In the genomic region with DNA sequence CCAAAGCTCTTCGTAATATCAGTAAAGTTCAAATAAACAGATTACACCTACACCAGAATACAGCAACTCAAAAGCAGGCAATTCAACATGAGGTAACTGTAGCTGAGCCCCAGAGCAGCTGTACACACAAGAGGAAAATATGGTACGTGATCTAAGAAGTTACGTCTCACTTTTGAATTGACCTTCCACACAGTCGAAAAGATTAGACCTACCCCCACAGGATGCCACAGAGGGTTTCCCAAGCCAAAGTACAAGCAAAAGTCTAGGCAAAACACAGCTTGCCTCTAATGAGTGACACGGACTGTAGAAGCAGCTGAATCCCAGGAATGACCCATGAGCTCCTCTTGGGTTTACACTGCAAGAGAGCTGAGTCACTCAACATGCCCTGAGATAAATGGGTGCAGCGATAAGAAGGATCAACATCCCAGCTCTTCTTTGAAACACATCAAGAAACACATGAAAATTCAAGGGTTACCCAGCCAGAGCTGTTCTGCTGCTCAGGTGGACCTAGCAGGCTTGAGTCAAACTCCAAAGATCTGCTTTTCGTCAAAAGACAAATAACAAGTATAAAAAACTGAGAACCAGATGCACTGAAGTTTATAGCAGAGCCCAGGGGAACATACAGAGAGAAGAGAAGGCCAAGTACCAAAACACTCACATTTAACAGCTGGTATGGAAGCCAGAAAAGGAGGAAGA, we compare ENCODE assay signal across 1 cellular context.
TF ChIP-seq lines count a peak whose summit lies in the region.

No MANE protein-coding gene starts in this region.

TF ChIP-seq in K562, 482 proteins besides CTCF, POLR2A, EP300 and RAD21 (continued from another document and continues in another):
- TF ChIP-seq, protein P1, sequence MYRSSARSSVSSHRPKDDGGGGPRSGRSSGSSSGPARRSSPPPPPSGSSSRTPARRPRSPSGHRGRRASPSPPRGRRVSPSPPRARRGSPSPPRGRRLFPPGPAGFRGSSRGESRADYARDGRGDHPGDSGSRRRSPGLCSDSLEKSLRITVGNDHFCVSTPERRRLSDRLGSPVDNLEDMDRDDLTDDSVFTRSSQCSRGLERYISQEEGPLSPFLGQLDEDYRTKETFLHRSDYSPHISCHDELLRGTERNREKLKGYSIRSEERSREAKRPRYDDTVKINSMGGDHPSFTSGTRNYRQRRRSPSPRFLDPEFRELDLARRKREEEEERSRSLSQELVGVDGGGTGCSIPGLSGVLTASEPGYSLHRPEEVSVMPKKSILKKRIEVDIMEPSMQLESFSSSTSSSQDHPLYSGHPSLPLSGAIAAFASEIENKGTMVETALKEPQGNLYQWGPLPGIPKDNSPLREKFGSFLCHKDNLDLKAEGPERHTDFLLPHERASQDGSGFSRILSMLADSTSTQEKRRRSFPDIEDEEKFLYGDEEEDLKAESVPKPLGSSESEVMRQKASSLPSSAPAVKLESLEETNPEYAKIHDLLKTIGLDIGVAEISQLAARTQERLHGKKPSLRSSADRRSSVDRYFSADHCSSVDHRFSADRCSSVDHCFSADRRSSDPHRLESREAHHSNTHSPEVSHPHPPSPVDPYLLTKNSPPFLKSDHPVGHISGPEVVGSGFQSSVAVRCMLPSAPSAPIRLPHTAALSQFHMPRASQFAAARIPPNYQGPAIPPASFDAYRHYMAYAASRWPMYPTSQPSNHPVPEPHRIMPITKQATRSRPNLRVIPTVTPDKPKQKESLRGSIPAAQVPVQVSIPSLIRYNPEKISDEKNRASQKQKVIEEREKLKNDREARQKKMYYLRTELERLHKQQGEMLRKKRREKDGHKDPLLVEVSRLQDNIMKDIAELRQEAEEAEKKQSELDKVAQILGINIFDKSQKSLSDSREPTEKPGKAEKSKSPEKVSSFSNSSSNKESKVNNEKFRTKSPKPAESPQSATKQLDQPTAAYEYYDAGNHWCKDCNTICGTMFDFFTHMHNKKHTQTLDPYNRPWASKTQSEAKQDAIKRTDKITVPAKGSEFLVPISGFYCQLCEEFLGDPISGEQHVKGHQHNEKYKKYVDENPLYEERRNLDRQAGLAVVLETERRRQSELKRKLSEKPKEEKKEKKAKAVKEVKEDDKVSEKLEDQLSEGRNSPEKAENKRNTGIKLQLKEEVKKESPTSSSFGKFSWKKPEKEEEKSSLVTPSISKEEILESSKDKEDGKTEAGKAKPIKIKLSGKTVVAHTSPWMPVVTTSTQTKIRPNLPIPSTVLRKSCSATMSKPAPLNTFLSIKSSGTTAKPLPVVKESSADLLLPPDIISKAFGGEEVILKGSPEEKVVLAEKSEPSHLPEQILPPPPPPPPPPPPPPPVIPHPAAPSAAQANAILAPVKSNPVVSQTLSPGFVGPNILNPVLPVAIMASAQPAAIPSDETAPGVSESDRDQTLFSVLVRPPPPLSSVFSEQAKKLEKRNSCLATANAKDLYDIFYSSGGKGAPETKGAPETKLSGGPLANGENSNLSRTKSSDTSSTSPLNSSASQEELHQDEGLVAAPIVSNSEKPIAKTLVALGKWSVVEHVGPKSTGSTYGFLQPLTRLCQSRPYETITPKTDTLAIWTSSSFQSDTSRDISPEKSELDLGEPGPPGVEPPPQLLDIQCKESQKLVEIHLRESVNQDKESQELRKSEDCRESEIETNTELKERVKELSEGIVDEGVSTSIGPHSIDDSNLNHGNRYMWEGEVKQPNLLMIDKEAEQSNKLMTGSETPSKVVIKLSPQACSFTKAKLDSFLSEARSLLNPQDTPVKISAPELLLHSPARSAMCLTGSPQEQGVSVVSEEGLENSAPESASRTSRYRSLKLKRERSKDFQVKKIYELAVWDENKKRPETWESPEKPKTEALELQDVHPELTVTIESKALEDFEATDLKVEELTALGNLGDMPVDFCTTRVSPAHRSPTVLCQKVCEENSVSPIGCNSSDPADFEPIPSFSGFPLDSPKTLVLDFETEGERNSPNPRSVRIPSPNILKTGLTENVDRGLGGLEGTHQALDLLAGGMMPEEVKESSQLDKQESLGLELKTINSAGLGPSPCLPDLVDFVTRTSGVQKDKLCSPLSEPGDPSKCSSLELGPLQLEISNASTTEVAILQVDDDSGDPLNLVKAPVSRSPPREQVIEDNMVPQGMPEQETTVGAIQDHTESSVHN (IDR thresholded peaks at IDR 0.05; ENCODE audit: borderline replicate concordance in 1 of 2, low read depth in 1 of 2) = 0 out of 4 replicates have a peak, but pooled peaks of 1 of the 2 experiments have one; percentile 19
- TF ChIP-seq, protein P2, sequence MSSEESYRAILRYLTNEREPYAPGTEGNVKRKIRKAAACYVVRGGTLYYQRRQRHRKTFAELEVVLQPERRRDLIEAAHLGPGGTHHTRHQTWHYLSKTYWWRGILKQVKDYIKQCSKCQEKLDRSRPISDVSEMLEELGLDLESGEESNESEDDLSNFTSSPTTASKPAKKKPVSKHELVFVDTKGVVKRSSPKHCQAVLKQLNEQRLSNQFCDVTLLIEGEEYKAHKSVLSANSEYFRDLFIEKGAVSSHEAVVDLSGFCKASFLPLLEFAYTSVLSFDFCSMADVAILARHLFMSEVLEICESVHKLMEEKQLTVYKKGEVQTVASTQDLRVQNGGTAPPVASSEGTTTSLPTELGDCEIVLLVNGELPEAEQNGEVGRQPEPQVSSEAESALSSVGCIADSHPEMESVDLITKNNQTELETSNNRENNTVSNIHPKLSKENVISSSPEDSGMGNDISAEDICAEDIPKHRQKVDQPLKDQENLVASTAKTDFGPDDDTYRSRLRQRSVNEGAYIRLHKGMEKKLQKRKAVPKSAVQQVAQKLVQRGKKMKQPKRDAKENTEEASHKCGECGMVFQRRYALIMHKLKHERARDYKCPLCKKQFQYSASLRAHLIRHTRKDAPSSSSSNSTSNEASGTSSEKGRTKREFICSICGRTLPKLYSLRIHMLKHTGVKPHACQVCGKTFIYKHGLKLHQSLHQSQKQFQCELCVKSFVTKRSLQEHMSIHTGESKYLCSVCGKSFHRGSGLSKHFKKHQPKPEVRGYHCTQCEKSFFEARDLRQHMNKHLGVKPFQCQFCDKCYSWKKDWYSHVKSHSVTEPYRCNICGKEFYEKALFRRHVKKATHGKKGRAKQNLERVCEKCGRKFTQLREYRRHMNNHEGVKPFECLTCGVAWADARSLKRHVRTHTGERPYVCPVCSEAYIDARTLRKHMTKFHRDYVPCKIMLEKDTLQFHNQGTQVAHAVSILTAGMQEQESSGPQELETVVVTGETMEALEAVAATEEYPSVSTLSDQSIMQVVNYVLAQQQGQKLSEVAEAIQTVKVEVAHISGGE (CRISPR knock-in tag; IDR thresholded peaks at IDR 0.05) = peak in 1 of 3 experiments; percentile 56; a peak in 1 of 6 replicates
- TF ChIP-seq NCOA4 (IDR thresholded peaks at IDR 0.05; ENCODE audit: partially characterized antibody) = no peak
- peak; percentile 54 to 66; a peak in 3 of 4 replicates for TF ChIP-seq FOXK2 (conservative IDR thresholded peaks at IDR 0.05 in 1 of 2, IDR thresholded peaks at IDR 0.05 in 1 of 2; ENCODE audit: low read depth in 2 of 2)
- TF ChIP-seq NRF1 (conservative IDR thresholded peaks at IDR 0.05 in 1 of 2, IDR thresholded peaks at IDR 0.05 in 1 of 2) = peak in 1 of 2 experiments; percentile 8; a peak in 2 of 4 replicates
- no peak; the same call in 1 of the 2 replicates for TF ChIP-seq HSF4 (CRISPR knock-in tag; IDR thresholded peaks at IDR 0.05; ENCODE audit: borderline replicate concordance)
- peak; percentile 93 for TF ChIP-seq ZNF316 (IDR thresholded peaks at IDR 0.05)
- TF ChIP-seq ATF7 (IDR thresholded peaks at IDR 0.05) = peak; percentile 73; the same call in 1 of the 2 replicates
- 0 out of 2 replicates have a peak, but pooled peaks have one; percentile 4 for TF ChIP-seq SMAD3 (CRISPR knock-in tag; conservative IDR thresholded peaks at IDR 0.05)
- no peak for TF ChIP-seq ZNF785 (CRISPR knock-in tag; IDR thresholded peaks at IDR 0.05)
- TF ChIP-seq, protein P3, sequence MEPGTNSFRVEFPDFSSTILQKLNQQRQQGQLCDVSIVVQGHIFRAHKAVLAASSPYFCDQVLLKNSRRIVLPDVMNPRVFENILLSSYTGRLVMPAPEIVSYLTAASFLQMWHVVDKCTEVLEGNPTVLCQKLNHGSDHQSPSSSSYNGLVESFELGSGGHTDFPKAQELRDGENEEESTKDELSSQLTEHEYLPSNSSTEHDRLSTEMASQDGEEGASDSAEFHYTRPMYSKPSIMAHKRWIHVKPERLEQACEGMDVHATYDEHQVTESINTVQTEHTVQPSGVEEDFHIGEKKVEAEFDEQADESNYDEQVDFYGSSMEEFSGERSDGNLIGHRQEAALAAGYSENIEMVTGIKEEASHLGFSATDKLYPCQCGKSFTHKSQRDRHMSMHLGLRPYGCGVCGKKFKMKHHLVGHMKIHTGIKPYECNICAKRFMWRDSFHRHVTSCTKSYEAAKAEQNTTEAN (CRISPR knock-in tag; IDR thresholded peaks at IDR 0.05) = no peak
- peak; percentile 22; the same call in 1 of the 2 replicates for TF ChIP-seq CXXC5 (CRISPR knock-in tag; IDR thresholded peaks at IDR 0.05)
- TF ChIP-seq, protein P4, sequence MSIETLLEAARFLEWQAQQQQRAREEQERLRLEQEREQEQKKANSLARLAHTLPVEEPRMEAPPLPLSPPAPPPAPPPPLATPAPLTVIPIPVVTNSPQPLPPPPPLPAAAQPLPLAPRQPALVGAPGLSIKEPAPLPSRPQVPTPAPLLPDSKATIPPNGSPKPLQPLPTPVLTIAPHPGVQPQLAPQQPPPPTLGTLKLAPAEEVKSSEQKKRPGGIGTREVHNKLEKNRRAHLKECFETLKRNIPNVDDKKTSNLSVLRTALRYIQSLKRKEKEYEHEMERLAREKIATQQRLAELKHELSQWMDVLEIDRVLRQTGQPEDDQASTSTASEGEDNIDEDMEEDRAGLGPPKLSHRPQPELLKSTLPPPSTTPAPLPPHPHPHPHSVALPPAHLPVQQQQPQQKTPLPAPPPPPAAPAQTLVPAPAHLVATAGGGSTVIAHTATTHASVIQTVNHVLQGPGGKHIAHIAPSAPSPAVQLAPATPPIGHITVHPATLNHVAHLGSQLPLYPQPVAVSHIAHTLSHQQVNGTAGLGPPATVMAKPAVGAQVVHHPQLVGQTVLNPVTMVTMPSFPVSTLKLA (conservative IDR thresholded peaks at IDR 0.05) = peak; percentile 61 to 73; a peak in 3 of 4 replicates
- TF ChIP-seq, protein P5, sequence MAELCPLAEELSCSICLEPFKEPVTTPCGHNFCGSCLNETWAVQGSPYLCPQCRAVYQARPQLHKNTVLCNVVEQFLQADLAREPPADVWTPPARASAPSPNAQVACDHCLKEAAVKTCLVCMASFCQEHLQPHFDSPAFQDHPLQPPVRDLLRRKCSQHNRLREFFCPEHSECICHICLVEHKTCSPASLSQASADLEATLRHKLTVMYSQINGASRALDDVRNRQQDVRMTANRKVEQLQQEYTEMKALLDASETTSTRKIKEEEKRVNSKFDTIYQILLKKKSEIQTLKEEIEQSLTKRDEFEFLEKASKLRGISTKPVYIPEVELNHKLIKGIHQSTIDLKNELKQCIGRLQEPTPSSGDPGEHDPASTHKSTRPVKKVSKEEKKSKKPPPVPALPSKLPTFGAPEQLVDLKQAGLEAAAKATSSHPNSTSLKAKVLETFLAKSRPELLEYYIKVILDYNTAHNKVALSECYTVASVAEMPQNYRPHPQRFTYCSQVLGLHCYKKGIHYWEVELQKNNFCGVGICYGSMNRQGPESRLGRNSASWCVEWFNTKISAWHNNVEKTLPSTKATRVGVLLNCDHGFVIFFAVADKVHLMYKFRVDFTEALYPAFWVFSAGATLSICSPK (IDR thresholded peaks at IDR 0.05; ENCODE audit: borderline replicate concordance) = 0 out of 2 replicates have a peak, but pooled peaks have one; percentile 22
- TF ChIP-seq ZSCAN29 (IDR thresholded peaks at IDR 0.05) = 0 out of 2 replicates have a peak, but pooled peaks have one; percentile 29
- TF ChIP-seq FUS (optimal IDR thresholded peaks at IDR 0.05; ENCODE audit: low read depth, low read length) = no peak
- TF ChIP-seq, protein P6, sequence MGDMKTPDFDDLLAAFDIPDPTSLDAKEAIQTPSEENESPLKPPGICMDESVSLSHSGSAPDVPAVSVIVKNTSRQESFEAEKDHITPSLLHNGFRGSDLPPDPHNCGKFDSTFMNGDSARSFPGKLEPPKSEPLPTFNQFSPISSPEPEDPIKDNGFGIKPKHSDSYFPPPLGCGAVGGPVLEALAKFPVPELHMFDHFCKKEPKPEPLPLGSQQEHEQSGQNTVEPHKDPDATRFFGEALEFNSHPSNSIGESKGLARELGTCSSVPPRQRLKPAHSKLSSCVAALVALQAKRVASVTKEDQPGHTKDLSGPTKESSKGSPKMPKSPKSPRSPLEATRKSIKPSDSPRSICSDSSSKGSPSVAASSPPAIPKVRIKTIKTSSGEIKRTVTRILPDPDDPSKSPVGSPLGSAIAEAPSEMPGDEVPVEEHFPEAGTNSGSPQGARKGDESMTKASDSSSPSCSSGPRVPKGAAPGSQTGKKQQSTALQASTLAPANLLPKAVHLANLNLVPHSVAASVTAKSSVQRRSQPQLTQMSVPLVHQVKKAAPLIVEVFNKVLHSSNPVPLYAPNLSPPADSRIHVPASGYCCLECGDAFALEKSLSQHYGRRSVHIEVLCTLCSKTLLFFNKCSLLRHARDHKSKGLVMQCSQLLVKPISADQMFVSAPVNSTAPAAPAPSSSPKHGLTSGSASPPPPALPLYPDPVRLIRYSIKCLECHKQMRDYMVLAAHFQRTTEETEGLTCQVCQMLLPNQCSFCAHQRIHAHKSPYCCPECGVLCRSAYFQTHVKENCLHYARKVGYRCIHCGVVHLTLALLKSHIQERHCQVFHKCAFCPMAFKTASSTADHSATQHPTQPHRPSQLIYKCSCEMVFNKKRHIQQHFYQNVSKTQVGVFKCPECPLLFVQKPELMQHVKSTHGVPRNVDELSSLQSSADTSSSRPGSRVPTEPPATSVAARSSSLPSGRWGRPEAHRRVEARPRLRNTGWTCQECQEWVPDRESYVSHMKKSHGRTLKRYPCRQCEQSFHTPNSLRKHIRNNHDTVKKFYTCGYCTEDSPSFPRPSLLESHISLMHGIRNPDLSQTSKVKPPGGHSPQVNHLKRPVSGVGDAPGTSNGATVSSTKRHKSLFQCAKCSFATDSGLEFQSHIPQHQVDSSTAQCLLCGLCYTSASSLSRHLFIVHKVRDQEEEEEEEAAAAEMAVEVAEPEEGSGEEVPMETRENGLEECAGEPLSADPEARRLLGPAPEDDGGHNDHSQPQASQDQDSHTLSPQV (IDR thresholded peaks at IDR 0.05) = peak; percentile 90
- TF ChIP-seq MAFF (IDR thresholded peaks at IDR 0.05; ENCODE audit: low read length) = peak; percentile 94
- TF ChIP-seq ARID2 (IDR thresholded peaks at IDR 0.05) = 0 out of 2 replicates have a peak, but pooled peaks have one; percentile 7
- no peak for TF ChIP-seq KLF10 (CRISPR knock-in tag; IDR thresholded peaks at IDR 0.05)
- peak; percentile 71 to 82 for TF ChIP-seq KDM1A (IDR thresholded peaks at IDR 0.05)
- TF ChIP-seq HEY1 (CRISPR knock-in tag; IDR thresholded peaks at IDR 0.05; ENCODE audit: borderline replicate concordance) = peak; percentile 73; the same call in 1 of the 2 replicates
- peak; percentile 9 to 21; a peak in 1 of 4 replicates for TF ChIP-seq MAZ (CRISPR knock-in tag; conservative IDR thresholded peaks at IDR 0.05 in 1 of 2, IDR thresholded peaks at IDR 0.05 in 1 of 2)
